Comparison of ENCODE assay signal across 18 cellular contexts in the genomic region with DNA sequence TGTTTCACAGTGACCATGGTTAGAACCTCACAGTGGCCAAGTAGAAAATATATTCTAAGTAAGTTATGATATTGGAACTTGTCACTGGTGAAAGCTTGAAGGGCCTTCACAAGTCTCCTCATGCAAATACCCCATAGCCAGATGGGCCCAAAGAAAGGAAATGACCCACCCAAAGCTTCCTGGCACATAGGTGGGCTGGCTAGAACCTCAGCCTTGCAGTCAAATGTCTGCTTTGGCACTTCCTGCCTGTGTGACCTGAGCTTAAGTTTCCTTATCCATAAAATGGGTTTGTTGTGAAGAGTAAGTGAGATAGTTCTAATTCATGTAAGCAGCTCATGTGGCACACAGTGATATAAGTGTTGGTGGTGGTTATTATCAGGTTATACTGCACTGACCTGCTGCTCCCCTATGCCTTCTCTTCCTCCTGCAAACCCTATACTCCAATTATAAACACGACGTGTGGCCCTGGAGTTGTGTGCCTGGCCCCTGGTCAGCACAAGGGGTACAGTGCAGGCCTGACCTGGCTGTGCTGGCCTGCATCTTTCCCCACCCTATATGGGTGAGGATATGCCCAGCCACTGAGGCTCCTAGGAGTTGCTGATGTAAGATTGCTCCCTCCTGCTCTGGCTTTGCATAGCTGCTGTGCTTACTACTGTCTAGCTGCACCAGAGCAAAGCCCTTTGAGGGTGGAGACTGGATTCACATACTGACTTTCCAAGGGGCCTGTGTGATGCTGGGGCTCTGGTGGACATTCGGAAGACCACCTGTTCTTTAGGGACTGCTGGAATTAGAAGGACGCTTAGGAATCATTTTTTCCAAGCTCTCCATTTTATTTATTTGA. TPM values are rescaled to one million over a fixed set of nuclear protein-coding genes. Genes with fewer than 3 reads are reported as not detected.
DNase-seq lines count a peak whose midpoint lies in the region; ATAC-seq and TF ChIP-seq lines count a peak whose summit lies in the region.
"Had no signal": no experiment of that assay in that cellular context is flagged by ENCODE, and none has a peak within 500 bp of the region (broad histone marks: within the 10 kb centered on the region; RNA-seq: fewer than 3 reads in every experiment).

No MANE protein-coding gene starts in this region.

- CTCF ChIA-PET in activated CD8-positive, alpha-beta memory T cell treated with anti-CD3 and anti-CD28 coated beads, Interleukin-2, amount 10 ng/mL, durations not matched to agents 7 days and 5 days (lab: Charles Lee) = no interaction called here
- CTCF ChIA-PET in Calu3 (lab: Charles Lee) = no interaction called here

- no TSS peak for BruUV-seq in Calu3 (replicated peaks; lab: Mats Ljungman, UMichigan)

- no peak overlapping the region for H3K4me3 Mint-ChIP-seq in activated CD8-positive, alpha-beta memory T cell treated with anti-CD3 and anti-CD28 coated beads, Interleukin-2, amount 10 ng/mL, durations not matched to agents 7 days and 5 days
- peak overlapping the region in 1 of 4 donors; percentile 5 for H3K4me3 Mint-ChIP-seq in CD4-positive, CD25-positive, alpha-beta regulatory T cell
- H3K4me3 Mint-ChIP-seq in IgD-negative memory B cell (peak overlapping the region in 2 of 4 donors; percentile 80 to 89), neural crest cell (peak overlapping the region; percentile 69), Calu3 (ENCODE audit: low read depth, unreplicated experiment) (no peak overlapping the region)
- H3K4me3 Mint-ChIP-seq: CD14-positive monocyte had no signal

- peaks cover 16% of the 10 kb centered on the region for H3K36me3 ChIP-seq in CD4-positive, CD25-positive, alpha-beta regulatory T cell (ENCODE audit: control insufficient read depth, insufficient read depth, low read length)

- no peaks in the 10 kb centered on the region for H3K4me1 ChIP-seq in CD4-positive, CD25-positive, alpha-beta regulatory T cell (ENCODE audit: control insufficient read depth, insufficient read depth, low read length, poor library complexity, severe bottlenecking)
- H3K4me1 ChIP-seq: Peyer's patch had no signal

- no peaks in the 10 kb centered on the region for H3K9me3 Mint-ChIP-seq in activated CD8-positive, alpha-beta memory T cell treated with anti-CD3 and anti-CD28 coated beads, Interleukin-2, amount 10 ng/mL, durations not matched to agents 7 days and 5 days (ENCODE audit: low read depth)
- no peaks in the 10 kb centered on the region for H3K9me3 Mint-ChIP-seq in CD4-positive, CD25-positive, alpha-beta regulatory T cell
- H3K9me3 Mint-ChIP-seq in IgD-negative memory B cell = peaks cover 0 to 2% (median 0%) of the 10 kb centered on the region in 3 donors
- no peaks in the 10 kb centered on the region for H3K9me3 Mint-ChIP-seq in neural crest cell
- no peaks in the 10 kb centered on the region for H3K9me3 Mint-ChIP-seq in Calu3 (ENCODE audit: low read depth, unreplicated experiment)
- H3K9me3 Mint-ChIP-seq: CD14-positive monocyte had no signal

- H3K27me3 Mint-ChIP-seq in activated CD8-positive, alpha-beta memory T cell treated with anti-CD3 and anti-CD28 coated beads, Interleukin-2, amount 10 ng/mL, durations not matched to agents 7 days and 5 days = no peaks in the 10 kb centered on the region
- no peaks in the 10 kb centered on the region for H3K27me3 Mint-ChIP-seq in CD4-positive, CD25-positive, alpha-beta regulatory T cell
- H3K27me3 Mint-ChIP-seq in IgD-negative memory B cell (no peaks in the 10 kb centered on the region), neural crest cell (ENCODE audit: low read depth) (peaks cover 21% of the 10 kb centered on the region), Calu3 (ENCODE audit: unreplicated experiment) (no peaks in the 10 kb centered on the region)

- no peak overlapping the region for H3K4me3 ChIP-seq in CD4-positive, CD25-positive, alpha-beta regulatory T cell (ENCODE audit: low read depth, low read length)
- H3K4me3 ChIP-seq: Peyer's patch, SK-N-MC had no signal

- H3K9me3 ChIP-seq in CD4-positive, CD25-positive, alpha-beta regulatory T cell (ENCODE audit: control insufficient read depth in 2 of 2, low read length in 2 of 2) = no peaks in the 10 kb centered on the region
- H3K9me3 ChIP-seq: Peyer's patch had no signal

- H3K36me3 Mint-ChIP-seq in activated CD8-positive, alpha-beta memory T cell treated with anti-CD3 and anti-CD28 coated beads, Interleukin-2, amount 10 ng/mL, durations not matched to agents 7 days and 5 days = peaks cover 9% of the 10 kb centered on the region
- peaks cover 22% of the 10 kb centered on the region for H3K36me3 Mint-ChIP-seq in CD4-positive, CD25-positive, alpha-beta regulatory T cell
- H3K36me3 Mint-ChIP-seq in IgD-negative memory B cell (peaks cover 10% of the 10 kb centered on the region), neural crest cell (ENCODE audit: low read depth) (peaks cover 24% of the 10 kb centered on the region), Calu3 (ENCODE audit: insufficient read depth, unreplicated experiment) (peaks cover 53% of the 10 kb centered on the region)

- ATAC-seq in activated CD8-positive, alpha-beta memory T cell treated with anti-CD3 and anti-CD28 coated beads, Interleukin-2, amount 10 ng/mL, durations not matched to agents 7 days and 5 days = peak; percentile 11
- ATAC-seq in CD4-positive, CD25-positive, alpha-beta regulatory T cell (ENCODE audit: low read depth in 2 of 2) = no peak
- ATAC-seq in GM21786 (IDR thresholded peaks at IDR 0.05; ENCODE audit: unreplicated experiment) (no peak), GM21529 (IDR thresholded peaks at IDR 0.05; ENCODE audit: unreplicated experiment) (no peak)

- TF ChIP-seq CTCF in neural crest cell (conservative IDR thresholded peaks at IDR 0.05) (no peak), Calu3 (IDR thresholded peaks at IDR 0.05; ENCODE audit: unreplicated experiment) (no peak)

- peaks cover 9% of the 10 kb centered on the region for H3K4me1 Mint-ChIP-seq in activated CD8-positive, alpha-beta memory T cell treated with anti-CD3 and anti-CD28 coated beads, Interleukin-2, amount 10 ng/mL, durations not matched to agents 7 days and 5 days
- H3K4me1 Mint-ChIP-seq in CD4-positive, CD25-positive, alpha-beta regulatory T cell = peaks cover 0 to 14% (median 8%) of the 10 kb centered on the region in 4 donors
- H3K4me1 Mint-ChIP-seq in IgD-negative memory B cell = peaks cover 27 to 36% (median 32%) of the 10 kb centered on the region in 3 donors
- peaks cover 25% of the 10 kb centered on the region for H3K4me1 Mint-ChIP-seq in neural crest cell
- no peaks in the 10 kb centered on the region for H3K4me1 Mint-ChIP-seq in Calu3 (ENCODE audit: low read depth, unreplicated experiment)
- H3K4me1 Mint-ChIP-seq: CD14-positive monocyte had no signal

- intact Hi-C loops in Calu3 (cut with micrococcal nuclease; ENCODE audit: unreplicated experiment) = no loop called here

- H3K27me3 ChIP-seq in CD4-positive, CD25-positive, alpha-beta regulatory T cell (ENCODE audit: control insufficient read depth, insufficient read depth, low read length) = no peaks in the 10 kb centered on the region
- H3K27me3 ChIP-seq: Peyer's patch had no signal

- H3K27ac ChIP-seq in CD4-positive, CD25-positive, alpha-beta regulatory T cell (ENCODE audit: insufficient read depth, low read length, poor library complexity, severe bottlenecking) = no peak overlapping the region
- H3K27ac ChIP-seq: Peyer's patch, SK-N-MC had no signal

- H3K27ac Mint-ChIP-seq in activated CD8-positive, alpha-beta memory T cell treated with anti-CD3 and anti-CD28 coated beads, Interleukin-2, amount 10 ng/mL, durations not matched to agents 7 days and 5 days = peak overlapping the region; percentile 62
- peak overlapping the region; percentile 34 to 84 (median 48) for H3K27ac Mint-ChIP-seq in CD4-positive, CD25-positive, alpha-beta regulatory T cell
- peak overlapping the region; percentile 71 to 89 (median 73) for H3K27ac Mint-ChIP-seq in IgD-negative memory B cell
- no peak overlapping the region for H3K27ac Mint-ChIP-seq in neural crest cell (ENCODE audit: unreplicated experiment)
- no peak overlapping the region for H3K27ac Mint-ChIP-seq in Calu3 (ENCODE audit: unreplicated experiment)

- DNase-seq in activated CD8-positive, alpha-beta memory T cell treated with anti-CD3 and anti-CD28 coated beads, Interleukin-2, amount 10 ng/mL, durations not matched to agents 7 days and 5 days = no peak
- no peak for DNase-seq in activated CD8-positive, alpha-beta memory T cell treated with anti-CD3 and anti-CD28 coated beads for 24 hours
- peak in 1 of 3 donors; percentile 38 for DNase-seq in CD4-positive, CD25-positive, alpha-beta regulatory T cell
- DNase-seq in neural crest cell (ENCODE audit: low read depth, low spot score) (no peak), Calu3 (no peak)
- DNase-seq: COR-L47, NCI-H1092, NCI-H146, NCI-H2081 treated with DMSO at 0.1 percent for 48 hours, NCI-H510A, Peyer's patch, Right ventricle myocardium superior had no signal

RNA-seq across cellular contexts. Expression of gene SLFNL1, which starts 4.7 kb away (rescaled TPM):
- under 1 TPM; 0.12 to 0.35 TPM for total RNA-seq in activated CD8-positive, alpha-beta memory T cell treated with anti-CD3 and anti-CD28 coated beads, Interleukin-2, amount 10 ng/mL, durations not matched to agents 7 days and 5 days
- 0.30 TPM for total RNA-seq in CD4-positive, CD25-positive, alpha-beta regulatory T cell
- under 1 TPM in 3 of 4 donors, not detected in 1; 0.07 to 0.41 (median 0.38) TPM for polyA plus RNA-seq in CD4-positive, CD25-positive, alpha-beta regulatory T cell
- 0.20 TPM for polyA plus RNA-seq in IgD-negative memory B cell
- 0.37 and 0.64 TPM in 2 replicates for total RNA-seq in neural crest cell
- total RNA-seq in Calu3 (2022) = 0.52 and 0.83 TPM in 2 replicates
- total RNA-seq: H1 had no signal
- polyA plus RNA-seq: H1 had no signal

RNA-seq across cellular contexts. Expression of gene CTPS1, which starts 46.7 kb away (rescaled TPM):
- total RNA-seq in activated CD8-positive, alpha-beta memory T cell treated with anti-CD3 and anti-CD28 coated beads, Interleukin-2, amount 10 ng/mL, durations not matched to agents 7 days and 5 days = 10 to 100 TPM; 77.1 to 94.1 TPM
- 42.5 TPM for total RNA-seq in CD4-positive, CD25-positive, alpha-beta regulatory T cell
- 10 to 100 TPM; 12.5 to 14.9 (median 13.2) TPM for polyA plus RNA-seq in CD4-positive, CD25-positive, alpha-beta regulatory T cell
- 17.8 TPM for polyA plus RNA-seq in IgD-negative memory B cell
- total RNA-seq in neural crest cell (111 and 114 TPM in 2 replicates), Calu3 (2022) (73.2 and 85.9 TPM in 2 replicates)

Comparison
In these comparisons a context has a peak if more than half of its experiments do, and no peak if none do; other contexts are left out.
1. H3K27ac Mint-ChIP-seq: peak in activated CD8-positive, alpha-beta memory T cell treated with anti-CD3 and anti-CD28 coated beads, Interleukin-2, amount 10 ng/mL, durations not matched to agents 7 days and 5 days (single experiment), CD4-positive, CD25-positive, alpha-beta regulatory T cell (3 of 3) and IgD-negative memory B cell (3 of 3); none in neural crest cell (single experiment) and Calu3 (single experiment).